ENCODE assay signal across 11 cellular contexts in genomic region chr4:84814100-84814750, GRCh38.
DNase-seq lines count a peak whose midpoint lies in the region; ATAC-seq and TF ChIP-seq lines count a peak whose summit lies in the region.
"Had no signal": no experiment of that assay in that cellular context is flagged by ENCODE, and none has a peak within 500 bp of the region (broad histone marks: within the 10 kb centered on the region; RNA-seq: fewer than 3 reads in every experiment).

No MANE protein-coding gene starts in this region.

- H3K4me2 ChIP-seq in SK-N-SH = 0 out of 2 replicates have a peak overlapping the region, but pooled peaks have one; percentile 10

- peaks cover 13% of the 10 kb centered on the region for H3F3A ChIP-seq in SK-N-SH (replicated peaks; ENCODE audit: insufficient read depth)

- H3K4me1 ChIP-seq in SK-N-SH (ENCODE audit: control insufficient read depth in 1 of 2, insufficient read depth in 2 of 2, low read depth in 1 of 2, low read length in 1 of 2) (peaks cover 0 to 8% of the 10 kb centered on the region in 2 experiments; a peak in 2 of 4 replicates), thoracic aorta (ENCODE audit: control insufficient read depth in 1 of 2, low read depth in 2 of 2) (peaks cover 0 to 20% of the 10 kb centered on the region in 2 donors)
- H3K4me1 ChIP-seq: Peyer's patch had no signal

- DNase-seq in NCI-H2196 (lab: John Stamatoyannopoulos, UW; ENCODE audit: unreplicated experiment) (peak; percentile 3), NCI-H2196 treated with DMSO at 0.1 percent for 48 hours (lab: John Stamatoyannopoulos, UW; ENCODE audit: unreplicated experiment) (no peak), SK-N-SH (no peak), foreskin fibroblast (peak; percentile 82 to 94), thoracic aorta (ENCODE audit: low spot score) (peak; percentile 25)
- DNase-seq in effector memory CD8-positive, alpha-beta T cell = no peak
- no peak for DNase-seq in stimulated activated effector memory CD8-positive, alpha-beta T cell treated with anti-CD3 and anti-CD28 coated beads, Interleukin-12 subunit alpha, Interleukin-12 subunit beta, amount 100 ng/mL, for 72 hours (ENCODE audit: low spot score in 2 of 2)

- no peak overlapping the region for H2AFZ ChIP-seq in SK-N-SH (ENCODE audit: low read depth)

- no peak overlapping the region for H3K27ac Mint-ChIP-seq in effector memory CD8-positive, alpha-beta T cell
- no peak overlapping the region for H3K27ac Mint-ChIP-seq in stimulated activated effector memory CD8-positive, alpha-beta T cell treated with anti-CD3 and anti-CD28 coated beads, Interleukin-12 subunit alpha, Interleukin-12 subunit beta, amount 100 ng/mL, for 72 hours

- no peaks in the 10 kb centered on the region for H3K27me3 Mint-ChIP-seq in effector memory CD8-positive, alpha-beta T cell

- H3K9me3 Mint-ChIP-seq in effector memory CD8-positive, alpha-beta T cell = no peaks in the 10 kb centered on the region
- no peaks in the 10 kb centered on the region for H3K9me3 Mint-ChIP-seq in stimulated activated effector memory CD8-positive, alpha-beta T cell treated with anti-CD3 and anti-CD28 coated beads, Interleukin-12 subunit alpha, Interleukin-12 subunit beta, amount 100 ng/mL, for 72 hours

- H3K27ac ChIP-seq in SK-N-SH (ENCODE audit: low read depth in 2 of 2, low read length in 1 of 2) (peak overlapping the region in 1 of 2 experiments; percentile 56; a peak in 2 of 4 replicates), thoracic aorta (no peak overlapping the region)
- H3K27ac ChIP-seq: HL-60, Peyer's patch, tibial artery had no signal

- no peak for TF ChIP-seq POLR2A in GM18505 (IDR thresholded peaks at IDR 0.05; ENCODE audit: borderline replicate concordance, extremely low read depth, insufficient read depth, insufficient read length)

- TF ChIP-seq CTCF in SK-N-SH (IDR thresholded peaks at IDR 0.05) (no peak), foreskin fibroblast (IDR thresholded peaks at IDR 0.05; ENCODE audit: low read depth, low read length) (no peak), thoracic aorta (IDR thresholded peaks at IDR 0.05) (no peak)

- no peaks in the 10 kb centered on the region for H3K9me2 ChIP-seq in SK-N-SH

- H3K27me3 ChIP-seq in SK-N-SH (ENCODE audit: insufficient read depth) (no peaks in the 10 kb centered on the region), thoracic aorta (replicated peaks; ENCODE audit: insufficient read depth) (no peaks in the 10 kb centered on the region)
- H3K27me3 ChIP-seq: Peyer's patch, tibial artery had no signal

- no peaks in the 10 kb centered on the region for H3K4me1 Mint-ChIP-seq in effector memory CD8-positive, alpha-beta T cell (ENCODE audit: low read depth in 2 of 2)
- H3K4me1 Mint-ChIP-seq in stimulated activated effector memory CD8-positive, alpha-beta T cell treated with anti-CD3 and anti-CD28 coated beads, Interleukin-12 subunit alpha, Interleukin-12 subunit beta, amount 100 ng/mL, for 72 hours = no peaks in the 10 kb centered on the region

- no peak overlapping the region for H3K4me3 Mint-ChIP-seq in effector memory CD8-positive, alpha-beta T cell
- H3K4me3 Mint-ChIP-seq in stimulated activated effector memory CD8-positive, alpha-beta T cell treated with anti-CD3 and anti-CD28 coated beads, Interleukin-12 subunit alpha, Interleukin-12 subunit beta, amount 100 ng/mL, for 72 hours = no peak overlapping the region

- TF ChIP-seq EP300 in SK-N-SH (IDR thresholded peaks at IDR 0.05; ENCODE audit: borderline replicate concordance in 1 of 2, low read depth in 1 of 2, low read length in 1 of 2) = no peak

- 0 out of 2 replicates have a peak, but pooled peaks cover 2% of the 10 kb centered on the region for H3K79me2 ChIP-seq in SK-N-SH (ENCODE audit: insufficient read depth)

- no peaks in the 10 kb centered on the region for H4K20me1 ChIP-seq in SK-N-SH (ENCODE audit: insufficient read depth)

- H3K36me3 ChIP-seq in SK-N-SH (replicated peaks in 1 of 2; ENCODE audit: control insufficient read depth in 1 of 2, insufficient read depth in 2 of 2, low read length in 1 of 2) (peaks cover 40 to 55% of the 10 kb centered on the region in 2 experiments), thoracic aorta (no peaks in the 10 kb centered on the region)

- ATAC-seq in thoracic aorta (ENCODE audit: insufficient number of reproducible peaks, low FRiP score, low read depth) (no peak), GM18505 (IDR thresholded peaks at IDR 0.05; ENCODE audit: unreplicated experiment) (no peak)
- no peak for ATAC-seq in effector memory CD8-positive, alpha-beta T cell (replicated peaks)
- ATAC-seq in stimulated activated effector memory CD8-positive, alpha-beta T cell treated with anti-CD3 and anti-CD28 coated beads, Interleukin-12 subunit alpha, Interleukin-12 subunit beta, amount 100 ng/mL, for 72 hours = no peak

- no peak overlapping the region for H3K9ac ChIP-seq in SK-N-SH

- CTCF ChIA-PET in SK-N-SH (lab: Yijun Ruan, JAX) = no interaction called here

- H3K4me3 ChIP-seq in SK-N-SH (ENCODE audit: low read depth in 2 of 2, low read length in 1 of 2) (no peak overlapping the region; a peak in 1 of 4 replicates), foreskin fibroblast (ENCODE audit: low read depth in 1 of 2, low read length in 2 of 2) (no peak overlapping the region), thoracic aorta (no peak overlapping the region)
- H3K4me3 ChIP-seq: Peyer's patch, tibial artery had no signal

- TF ChIP-seq RAD21 in SK-N-SH (IDR thresholded peaks at IDR 0.05; ENCODE audit: low read length) = no peak

- H3K9me3 ChIP-seq in SK-N-SH (no peaks in the 10 kb centered on the region), thoracic aorta (no peaks in the 10 kb centered on the region)
- H3K9me3 ChIP-seq: Peyer's patch, tibial artery had no signal

- no peaks in the 10 kb centered on the region for H3K36me3 Mint-ChIP-seq in effector memory CD8-positive, alpha-beta T cell (ENCODE audit: insufficient read depth)
- no peaks in the 10 kb centered on the region for H3K36me3 Mint-ChIP-seq in stimulated activated effector memory CD8-positive, alpha-beta T cell treated with anti-CD3 and anti-CD28 coated beads, Interleukin-12 subunit alpha, Interleukin-12 subunit beta, amount 100 ng/mL, for 72 hours

- WGBS in SK-N-SH (ENCODE audit: low lambda C conversion rate) = 72% methylated on average over 5 of the region's 5 CpGs

- POLR2A ChIA-PET in SK-N-SH (lab: Yijun Ruan, JAX) = no interaction called here

TF ChIP-seq in SK-N-SH, 30 proteins besides CTCF, POLR2A, EP300 and RAD21:
- TF ChIP-seq JUND (IDR thresholded peaks at IDR 0.05) (peak; percentile 83), CHD2 (IDR thresholded peaks at IDR 0.05; ENCODE audit: low read length, partially characterized antibody) (no peak), TCF12 (IDR thresholded peaks at IDR 0.05) (peak; percentile 83), GATA2 (CRISPR knock-in tag; IDR thresholded peaks at IDR 0.05) (no peak), FOSL2 (IDR thresholded peaks at IDR 0.05; ENCODE audit: borderline replicate concordance, low read depth) (peak; percentile 88)
- TF ChIP-seq, protein P1, sequence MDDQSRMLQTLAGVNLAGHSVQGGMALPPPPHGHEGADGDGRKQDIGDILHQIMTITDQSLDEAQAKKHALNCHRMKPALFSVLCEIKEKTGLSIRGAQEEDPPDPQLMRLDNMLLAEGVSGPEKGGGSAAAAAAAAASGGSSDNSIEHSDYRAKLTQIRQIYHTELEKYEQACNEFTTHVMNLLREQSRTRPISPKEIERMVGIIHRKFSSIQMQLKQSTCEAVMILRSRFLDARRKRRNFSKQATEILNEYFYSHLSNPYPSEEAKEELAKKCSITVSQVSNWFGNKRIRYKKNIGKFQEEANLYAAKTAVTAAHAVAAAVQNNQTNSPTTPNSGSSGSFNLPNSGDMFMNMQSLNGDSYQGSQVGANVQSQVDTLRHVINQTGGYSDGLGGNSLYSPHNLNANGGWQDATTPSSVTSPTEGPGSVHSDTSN (IDR thresholded peaks at IDR 0.05) = peak; percentile 26; the same call in 1 of the 2 replicates

Comparison
In these comparisons a context has a peak if more than half of its experiments do, and no peak if none do; other contexts are left out.
1. DNase-seq: peak in NCI-H2196 (single experiment), foreskin fibroblast (2 of 2) and thoracic aorta (single experiment); none in NCI-H2196 treated with DMSO at 0.1 percent for 48 hours (single experiment), SK-N-SH (single experiment), effector memory CD8-positive, alpha-beta T cell (0 of 3) and stimulated activated effector memory CD8-positive, alpha-beta T cell treated with anti-CD3 and anti-CD28 coated beads, Interleukin-12 subunit alpha, Interleukin-12 subunit beta, amount 100 ng/mL, for 72 hours (0 of 2).